In the genomic region with DNA sequence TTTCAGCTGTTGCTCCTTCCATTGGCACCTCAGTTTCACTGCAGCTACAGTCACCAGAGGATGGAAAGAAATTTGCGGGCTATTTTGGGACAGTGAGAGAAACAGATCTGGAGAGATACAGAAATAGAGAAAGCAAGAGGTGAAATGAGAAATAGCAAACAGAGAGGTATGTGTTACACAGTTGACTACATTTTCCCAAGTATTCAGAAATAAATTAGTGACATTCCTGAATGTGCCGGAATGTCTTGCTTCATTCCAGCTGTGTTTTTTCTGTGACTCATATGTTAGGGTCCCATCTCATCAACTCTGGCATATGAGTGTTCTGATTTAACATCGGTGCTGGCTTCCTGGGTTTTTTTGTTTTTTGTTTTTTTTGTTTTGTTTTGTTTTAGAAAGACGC, we compare ENCODE assay signal across 13 cellular contexts.
DNase-seq lines count a peak whose midpoint lies in the region; ATAC-seq and TF ChIP-seq lines count a peak whose summit lies in the region.
"Had no signal": no experiment of that assay in that cellular context is flagged by ENCODE, and none has a peak within 500 bp of the region (broad histone marks: within the 10 kb centered on the region; RNA-seq: fewer than 3 reads in every experiment).

No MANE protein-coding gene starts in this region.

- peaks cover 4% of the 10 kb centered on the region for H3K9me3 Mint-ChIP-seq in nephron
- 0 out of 5 replicates have a peak, but pooled peaks cover 0 to 2% of the 10 kb centered on the region in 2 experiments for H3K9me3 Mint-ChIP-seq in H9

- no peak overlapping the region for H4K8ac ChIP-seq in H9 (replicated peaks; ENCODE audit: insufficient read length, low read depth, low read length)

- no peak overlapping the region for H2BK12ac ChIP-seq in H9 (ENCODE audit: insufficient read length, low read depth, low read length)

- no peak overlapping the region for H3K9ac ChIP-seq in H9 (ENCODE audit: extremely low read depth, insufficient read length, low read length)

- H3K23me2 ChIP-seq in H9 (ENCODE audit: insufficient read length, low read depth, low read length, poor library complexity, severe bottlenecking), result no peaks in the 10 kb centered on the region

- H2BK120ac ChIP-seq in H9 (ENCODE audit: low read depth, low read length, poor library complexity, severe bottlenecking), result no peak overlapping the region

- intact Hi-C loops in PC-9 (cut with micrococcal nuclease; ENCODE audit: unreplicated experiment), result loop anchor here (5.0 to 10.0 kb wide), 2 partner anchors 63 to 126 kb away; a partner anchor contains a TSS

- H2AFZ ChIP-seq in PC-9 (no peak overlapping the region), H9 (ENCODE audit: low read length) (no peak overlapping the region)

- no peak overlapping the region for H2BK20ac ChIP-seq in H9 (ENCODE audit: low read depth, low read length, poor library complexity, severe bottlenecking)

- peak overlapping the region; percentile 30 for H3K4me2 ChIP-seq in PC-9
- no peak overlapping the region for H3K4me2 ChIP-seq in H9 (ENCODE audit: insufficient read depth, insufficient read length, low read length)

- no peak overlapping the region for H4K5ac ChIP-seq in H9 (ENCODE audit: insufficient read length, low read depth, low read length)

- H2BK5ac ChIP-seq in H9 (ENCODE audit: insufficient read length, low read length), result no peak overlapping the region

- H3K27ac ChIP-seq in PC-9 (no peak overlapping the region), H9 (ENCODE audit: insufficient read length, low read depth, low read length) (no peak overlapping the region)
- H3K27ac ChIP-seq: neutrophil had no signal

- peaks cover 13% of the 10 kb centered on the region; the same call in 1 of the 2 replicates for H3F3A ChIP-seq in PC-9 (ENCODE audit: insufficient read depth, low read depth)

- no peak overlapping the region for H3T11ph ChIP-seq in H9 (ENCODE audit: low read length)

- TF ChIP-seq CTCF in AG09319 (IDR thresholded peaks at IDR 0.05; ENCODE audit: low read depth, low read length), result no peak
- TF ChIP-seq CTCF in PC-9 (conservative IDR thresholded peaks at IDR 0.05), result no peak
- no peak for TF ChIP-seq CTCF in epithelial cell of esophagus (IDR thresholded peaks at IDR 0.05; ENCODE audit: insufficient read depth, low read depth, low read length, missing control alignments)
- TF ChIP-seq CTCF in nephron (IDR thresholded peaks at IDR 0.05; ENCODE audit: unreplicated experiment in 3 of 3), result no peak
- TF ChIP-seq CTCF in H9 (conservative IDR thresholded peaks at IDR 0.05), result no peak

- no peaks in the 10 kb centered on the region for H3K9me2 ChIP-seq in PC-9 (ENCODE audit: insufficient read depth)

- H4K20me1 ChIP-seq in PC-9 (ENCODE audit: insufficient read depth) (no peaks in the 10 kb centered on the region), H9 (ENCODE audit: control insufficient read depth, insufficient read depth, insufficient read length) (no peaks in the 10 kb centered on the region)

- H3K14ac ChIP-seq in H9 (ENCODE audit: insufficient read depth, low read length), result no peak overlapping the region

- H3K36me3 ChIP-seq in PC-9 (ENCODE audit: low read depth), result peaks cover 6% of the 10 kb centered on the region; the same call in 1 of the 2 replicates
- H3K36me3 ChIP-seq: neutrophil had no signal

- no peaks in the 10 kb centered on the region for H3K79me2 ChIP-seq in PC-9 (ENCODE audit: low read depth)
- H3K79me2 ChIP-seq in H9 (ENCODE audit: insufficient read depth, low read length), result no peaks in the 10 kb centered on the region

- POLR2A ChIA-PET in PC-9 (lab: Charles Lee; ENCODE audit: unreplicated experiment), result no interaction called here

- H3K18ac ChIP-seq in H9 (ENCODE audit: insufficient read length, low read depth, low read length), result no peak overlapping the region

- H3K4me3 ChIP-seq in PC-9 (no peak overlapping the region), epithelial cell of esophagus (ENCODE audit: low read length) (no peak overlapping the region)

- no peak overlapping the region for H3K4ac ChIP-seq in H9 (ENCODE audit: low read depth, low read length)

- H3K79me1 ChIP-seq in H9 (ENCODE audit: insufficient read depth, low read depth, low read length, poor library complexity, severe bottlenecking), result no peaks in the 10 kb centered on the region

- no peak overlapping the region for H2BK15ac ChIP-seq in H9 (ENCODE audit: low read depth, low read length)

- H3K4me3 Mint-ChIP-seq in nephron (no peak overlapping the region), H9 (no peak overlapping the region)
- H3K4me3 Mint-ChIP-seq: activated CD8-positive, alpha-beta memory T cell treated with anti-CD3 and anti-CD28 coated beads, Interleukin-2, amount 10 ng/mL, durations not matched to agents 7 days and 5 days; CD4-positive, alpha-beta memory T cell had no signal

- H3K4me1 Mint-ChIP-seq in nephron, result peaks cover 16% of the 10 kb centered on the region
- H3K4me1 Mint-ChIP-seq in H9, result peaks cover 3 to 4% of the 10 kb centered on the region in 2 experiments; a peak in 3 of 4 replicates
- H3K4me1 Mint-ChIP-seq: activated CD8-positive, alpha-beta memory T cell treated with anti-CD3 and anti-CD28 coated beads, Interleukin-2, amount 10 ng/mL, durations not matched to agents 7 days and 5 days; CD4-positive, alpha-beta memory T cell had no signal

- no TSS peak for BruUV-seq in PC-9 (replicated peaks; lab: Mats Ljungman, UMichigan)

- H3K27me3 ChIP-seq in PC-9 (ENCODE audit: insufficient read depth, low read depth) (no peaks in the 10 kb centered on the region), H9 (ENCODE audit: insufficient read depth, low read length) (no peaks in the 10 kb centered on the region)
- H3K27me3 ChIP-seq: neutrophil had no signal

- no peaks in the 10 kb centered on the region for H3K27me3 Mint-ChIP-seq in nephron (ENCODE audit: low read depth)
- no peaks in the 10 kb centered on the region for H3K27me3 Mint-ChIP-seq in H9 (ENCODE audit: low read depth)
- H3K27me3 Mint-ChIP-seq: activated CD8-positive, alpha-beta memory T cell treated with anti-CD3 and anti-CD28 coated beads, Interleukin-2, amount 10 ng/mL, durations not matched to agents 7 days and 5 days; CD4-positive, alpha-beta memory T cell had no signal

- no peak overlapping the region for H3K23ac ChIP-seq in H9 (ENCODE audit: insufficient read length, low read depth, low read length)

- CTCF ChIA-PET in PC-9 (lab: Charles Lee), result no interaction called here

- WGBS in H9 (ENCODE audit: extremely low coverage, insufficient read length, low lambda C conversion rate), result no CpG with 5 or more reads among the region's 4 CpGs

- H3K36me3 Mint-ChIP-seq in nephron (ENCODE audit: low read depth) (no peaks in the 10 kb centered on the region), H9 (ENCODE audit: insufficient read depth in 1 of 3, low read depth in 3 of 3) (no peaks in the 10 kb centered on the region)
- H3K36me3 Mint-ChIP-seq: activated CD8-positive, alpha-beta memory T cell treated with anti-CD3 and anti-CD28 coated beads, Interleukin-2, amount 10 ng/mL, durations not matched to agents 7 days and 5 days; CD4-positive, alpha-beta memory T cell had no signal

- peak; percentile 8 for DNase-seq in AG09319 (ENCODE audit: extremely low read depth, low read depth)
- DNase-seq in PC-9, result peak in 1 of 2 experiments; percentile 71
- peak; percentile 66 for DNase-seq in epithelial cell of esophagus (ENCODE audit: low read depth)
- DNase-seq in NCI-H1417 (lab: John Stamatoyannopoulos, UW), result no peak
- no peak for DNase-seq in stimulated activated CD4-positive, alpha-beta T cell treated with anti-CD3 and anti-CD28 coated beads, Interleukin-4, amount 100 ng/mL, for 24 hours
- DNase-seq in H9, result no peak
- DNase-seq: activated CD8-positive, alpha-beta memory T cell treated with anti-CD3 and anti-CD28 coated beads, Interleukin-2, amount 10 ng/mL, durations not matched to agents 7 days and 5 days; aorta; CD4-positive, alpha-beta memory T cell; hypothalamus had no signal

- no peak overlapping the region for H4K91ac ChIP-seq in H9 (ENCODE audit: insufficient read length, low read depth, low read length)

- H2AK5ac ChIP-seq in H9 (ENCODE audit: insufficient read length, low read length), result no peak overlapping the region

- H3K4me1 ChIP-seq in PC-9 (replicated peaks; ENCODE audit: insufficient read depth) (peaks cover 19% of the 10 kb centered on the region), H9 (ENCODE audit: insufficient read depth, low read length) (no peaks in the 10 kb centered on the region)

- H3K56ac ChIP-seq in H9 (ENCODE audit: insufficient read length, low read depth, low read length), result no peak overlapping the region

- ATAC-seq in esophagus mucosa, result no peak
- ATAC-seq: activated CD8-positive, alpha-beta memory T cell treated with anti-CD3 and anti-CD28 coated beads, Interleukin-2, amount 10 ng/mL, durations not matched to agents 7 days and 5 days had no signal

- H3K9me3 ChIP-seq in PC-9 (ENCODE audit: insufficient read depth, low read depth) (peaks cover 10% of the 10 kb centered on the region), H9 (ENCODE audit: control insufficient read depth, low read depth, low read length) (no peaks in the 10 kb centered on the region)
- H3K9me3 ChIP-seq: neutrophil had no signal

- H3K27ac Mint-ChIP-seq in nephron (peak overlapping the region in 2 of 3 experiments; percentile 21 to 46), H9 (no peak overlapping the region)
- H3K27ac Mint-ChIP-seq: activated CD8-positive, alpha-beta memory T cell treated with anti-CD3 and anti-CD28 coated beads, Interleukin-2, amount 10 ng/mL, durations not matched to agents 7 days and 5 days; CD4-positive, alpha-beta memory T cell had no signal

Comparison
In these comparisons a context has a peak if more than half of its experiments do, and no peak if none do; other contexts are left out.
1. DNase-seq: peak in AG09319 (single experiment) and epithelial cell of esophagus (single experiment); none in NCI-H1417 (0 of 3), stimulated activated CD4-positive, alpha-beta T cell treated with anti-CD3 and anti-CD28 coated beads, Interleukin-4, amount 100 ng/mL, for 24 hours (single experiment) and H9 (single experiment).
2. H3K27ac Mint-ChIP-seq: peak in nephron (2 of 3); none in H9 (0 of 3).